34 cellular contexts compared by ENCODE assay signal in genomic region chr2:239095475-239095874, GRCh38.
"Had no signal": no experiment of that assay in that cellular context is flagged by ENCODE, and none has a peak within 500 bp of the region (broad histone marks: within the 10 kb centered on the region; RNA-seq: fewer than 3 reads in every experiment).

No MANE protein-coding gene starts in this region.

- H3K27ac ChIP-seq: body of pancreas, breast epithelium, cardiac muscle cell, coronary artery, foreskin keratinocyte, gastrocnemius medialis, heart left ventricle, WERI-Rb-1 had no signal

- H3K36me3 ChIP-seq: cardiac muscle cell, WERI-Rb-1 had no signal

- H3K4me1 Mint-ChIP-seq: activated B cell treated with CpG ODN at 0.5 μM for 24 hours; activated T-helper 17 cell treated with anti-CD3 and anti-CD28 coated beads, Interleukin-2, amount 50 U/mL, for 72 hours; endodermal cell had no signal

- H3K27me3 ChIP-seq: body of pancreas, breast epithelium, cardiac muscle cell, dorsolateral prefrontal cortex, foreskin keratinocyte, gastrocnemius medialis, heart left ventricle had no signal

- H3K27ac Mint-ChIP-seq: activated B cell treated with CpG ODN at 0.5 μM for 24 hours; activated CD8-positive, alpha-beta T cell treated with anti-CD3 and anti-CD28 coated beads for 36 hours; activated naive CD8-positive, alpha-beta T cell; activated T-helper 17 cell treated with anti-CD3 and anti-CD28 coated beads, Interleukin-2, amount 50 U/mL, for 72 hours; dendritic cell treated with granulocyte-macrophage colony-stimulating factor and Interleukin-4, amounts not matched to agents 40 ng/mL and 50 ng/mL, for 4 days; endodermal cell; T-helper 2 cell treated with Interferon-gamma antibody and Interleukin-4, amounts not matched to agents 5 μg/mL and 100 μg/mL, for 36 hours had no signal

- H3K4me1 ChIP-seq: body of pancreas, breast epithelium, foreskin keratinocyte, gastrocnemius medialis, heart left ventricle had no signal

- H3K9me3 ChIP-seq: body of pancreas, breast epithelium, gastrocnemius medialis, heart left ventricle had no signal

- ATAC-seq: activated CD4-positive, CD25-positive, alpha-beta regulatory T cell treated with anti-CD3 and anti-CD28 coated beads, Interleukin-2, amount 50 U/mL, for 24 hours; activated CD8-positive, alpha-beta T cell treated with anti-CD3 and anti-CD28 coated beads for 36 hours; activated T-cell treated with anti-CD3 and anti-CD28 coated beads, Interleukin-2, amount 50 U/mL, for 4 hours; activated T-helper 17 cell treated with anti-CD3 and anti-CD28 coated beads, Interleukin-2, amount 50 U/mL, for 72 hours; body of pancreas; esophagus mucosa; foreskin keratinocyte; gastrocnemius medialis; heart left ventricle; T-helper 17 cell had no signal

- H3K36me3 Mint-ChIP-seq: activated naive CD8-positive, alpha-beta T cell had no signal

- H3K4me3 Mint-ChIP-seq: activated B cell treated with CpG ODN at 0.5 μM for 24 hours; activated CD8-positive, alpha-beta T cell treated with anti-CD3 and anti-CD28 coated beads for 36 hours; activated naive CD8-positive, alpha-beta T cell; activated T-cell treated with anti-CD3 and anti-CD28 coated beads, Interleukin-2, amount 50 U/mL, for 4 hours; activated T-helper 17 cell treated with anti-CD3 and anti-CD28 coated beads, Interleukin-2, amount 50 U/mL, for 72 hours; dendritic cell treated with granulocyte-macrophage colony-stimulating factor and Interleukin-4, amounts not matched to agents 40 ng/mL and 50 ng/mL, for 4 days; endodermal cell; T-helper 17 cell; T-helper 2 cell treated with Interferon-gamma antibody and Interleukin-4, amounts not matched to agents 5 μg/mL and 100 μg/mL, for 36 hours had no signal

- H3K4me3 ChIP-seq: body of pancreas, breast epithelium, cardiac muscle cell, coronary artery, dorsolateral prefrontal cortex, gastrocnemius medialis, heart left ventricle had no signal

- H3K9me3 Mint-ChIP-seq: activated B cell treated with CpG ODN at 0.5 μM for 24 hours; activated CD8-positive, alpha-beta T cell treated with anti-CD3 and anti-CD28 coated beads for 36 hours; activated T-cell treated with anti-CD3 and anti-CD28 coated beads, Interleukin-2, amount 50 U/mL, for 4 hours; activated T-helper 17 cell treated with anti-CD3 and anti-CD28 coated beads, Interleukin-2, amount 50 U/mL, for 72 hours; dendritic cell treated with granulocyte-macrophage colony-stimulating factor and Interleukin-4, amounts not matched to agents 40 ng/mL and 50 ng/mL, for 4 days; endodermal cell; T-helper 2 cell treated with Interferon-gamma antibody and Interleukin-4, amounts not matched to agents 5 μg/mL and 100 μg/mL, for 36 hours had no signal

- DNase-seq: activated B cell treated with CpG ODN at 0.5 μM for 24 hours; activated CD4-positive, alpha-beta T cell treated with anti-CD3 and anti-CD28 coated beads for 48 hours; activated CD4-positive, alpha-beta T cell treated with anti-CD3 and anti-CD28 coated beads, Interleukin-2, amount 50 U/mL, for 1 hour; activated CD4-positive, alpha-beta T cell treated with anti-CD3 and anti-CD28 coated beads, Interleukin-2, amount 50 U/mL, for 48 hours; activated CD8-positive, alpha-beta memory T cell treated with anti-CD3 and anti-CD28 coated beads for 24 hours; activated CD8-positive, alpha-beta T cell treated with anti-CD3 and anti-CD28 coated beads for 36 hours; activated effector memory CD4-positive, alpha-beta T cell treated with Interleukin-2 at 50 U/mL for 16 hours; activated gamma-delta T cell treated with Interleukin-2 at 50 U/mL for 16 hours; activated naive CD4-positive, alpha-beta T cell treated with anti-CD3 and anti-CD28 coated beads, Interleukin-2, amount 50 U/mL, for 16 hours; activated naive CD4-positive, alpha-beta T cell treated with Interleukin-2 at 50 U/mL for 16 hours; activated T-cell treated with anti-CD3 and anti-CD28 coated beads, Interleukin-2, amount 50 U/mL, for 4 hours; amniotic stem cell; anterior cingulate cortex; body of pancreas; central memory CD4-positive, alpha-beta T cell; dorsolateral prefrontal cortex; effector memory CD4-positive, alpha-beta T cell; endodermal cell; foreskin keratinocyte; gastrocnemius medialis; glutamatergic neuron; heart left ventricle; T-helper 17 cell; T1000; WERI-Rb-1 had no signal

- H3K27me3 Mint-ChIP-seq: activated B cell treated with CpG ODN at 0.5 μM for 24 hours; activated CD8-positive, alpha-beta T cell treated with anti-CD3 and anti-CD28 coated beads for 36 hours; activated naive CD8-positive, alpha-beta T cell; activated T-helper 17 cell treated with anti-CD3 and anti-CD28 coated beads, Interleukin-2, amount 50 U/mL, for 72 hours; dendritic cell treated with granulocyte-macrophage colony-stimulating factor and Interleukin-4, amounts not matched to agents 40 ng/mL and 50 ng/mL, for 4 days; T-helper 17 cell had no signal
